9 cellular contexts compared by ENCODE assay signal in the genomic region with DNA sequence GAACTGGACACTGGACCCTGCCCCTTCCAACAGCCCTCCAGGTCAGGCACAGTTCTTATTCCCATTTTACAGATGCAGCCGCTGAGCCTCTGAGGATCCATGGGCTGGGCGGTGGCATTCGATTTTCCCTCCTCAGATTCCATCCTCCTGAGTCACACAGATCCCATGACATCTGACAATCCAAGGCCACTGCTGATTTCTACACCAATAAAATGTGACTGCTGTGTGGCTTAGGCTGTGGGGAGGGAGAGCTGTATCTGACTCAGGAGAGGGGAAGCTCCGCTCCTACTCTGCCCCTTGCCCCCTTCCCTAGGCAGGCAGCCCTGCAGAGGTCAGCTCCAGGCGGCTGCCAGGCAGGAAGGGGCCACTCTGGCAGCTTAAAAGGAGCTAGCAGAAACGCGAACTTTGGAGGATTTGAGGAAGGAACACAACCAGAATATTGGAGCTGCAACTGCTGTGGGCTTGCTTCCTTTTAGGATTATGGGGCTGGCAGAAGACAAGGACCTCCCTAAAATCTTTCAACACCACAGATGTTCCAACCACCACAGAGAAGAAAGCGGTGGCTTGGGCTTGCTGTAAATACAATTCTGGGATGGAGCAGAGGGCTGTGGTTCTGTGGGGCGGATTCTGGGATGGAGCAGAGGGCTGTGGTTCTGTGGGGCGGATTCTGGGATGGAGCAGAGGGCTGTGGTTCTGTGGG. TPM values are rescaled to one million over a fixed set of nuclear protein-coding genes. Genes with fewer than 3 reads are reported as not detected.
DNase-seq lines count a peak whose midpoint lies in the region; ATAC-seq and TF ChIP-seq lines count a peak whose summit lies in the region.
"Had no signal": no experiment of that assay in that cellular context is flagged by ENCODE, and none has a peak within 500 bp of the region (broad histone marks: within the 10 kb centered on the region; RNA-seq: fewer than 3 reads in every experiment).

No MANE protein-coding gene starts in this region.

- H3K9me3 Mint-ChIP-seq in effector memory CD8-positive, alpha-beta T cell, result no peaks in the 10 kb centered on the region

- H3K9ac ChIP-seq in HUES64 (ENCODE audit: low read depth, low read length), result no peak overlapping the region

- peaks cover 39% of the 10 kb centered on the region for H3K36me3 Mint-ChIP-seq in effector memory CD8-positive, alpha-beta T cell (ENCODE audit: insufficient read depth)

- H3K4me3 ChIP-seq in AG10803 (ENCODE audit: low read length), result peak overlapping the region; percentile 29; the same call in 1 of the 2 replicates
- H3K4me3 ChIP-seq in HUES64 (ENCODE audit: low read length), result no peak overlapping the region
- H3K4me3 ChIP-seq in mesodermal cell (ENCODE audit: extremely low read depth, insufficient read depth, low read length, poor library complexity, severe bottlenecking), result no peak overlapping the region

- H3K27ac ChIP-seq in HUES64 (ENCODE audit: low read depth, low read length) (peak overlapping the region; percentile 52; the same call in 1 of the 2 replicates), mesodermal cell (ENCODE audit: low read depth, low read length, severe bottlenecking) (peak overlapping the region; percentile 75)

- peak; percentile 91 for DNase-seq in AG10803 (ENCODE audit: low read depth)
- no peak for DNase-seq in effector memory CD8-positive, alpha-beta T cell
- no peak for DNase-seq in dedifferentiated amniotic fluid mesenchymal stem cell (ENCODE audit: extremely low spot score)
- DNase-seq in erythroblast (lab: John Stamatoyannopoulos, UW), result no peak
- no peak for DNase-seq in inferior parietal cortex (ENCODE audit: extremely low spot score)
- DNase-seq in occipital lobe (lab: John Stamatoyannopoulos, UW), result no peak
- DNase-seq: NCI-H1436 had no signal

- no peaks in the 10 kb centered on the region for H3K9me3 ChIP-seq in HUES64 (ENCODE audit: insufficient read depth, low read depth, low read length)
- H3K9me3 ChIP-seq in mesodermal cell (ENCODE audit: control insufficient read depth, low read length), result no peaks in the 10 kb centered on the region

- no peak for TF ChIP-seq CTCF in AG10803 (conservative IDR thresholded peaks at IDR 0.05; ENCODE audit: low read length)

- TF ChIP-seq POLR2A in erythroblast (IDR thresholded peaks at IDR 0.05; ENCODE audit: low read length), result no peak

- H3K4me1 ChIP-seq in HUES64 (ENCODE audit: insufficient read depth, low read length) (peaks cover 4% of the 10 kb centered on the region; the same call in 1 of the 2 replicates), mesodermal cell (ENCODE audit: control insufficient read depth, insufficient read depth, low read length, poor library complexity, severe bottlenecking) (peaks cover 28% of the 10 kb centered on the region)

- H3K4me1 Mint-ChIP-seq in effector memory CD8-positive, alpha-beta T cell (ENCODE audit: low read depth in 2 of 2), result peaks cover 7 to 9% of the 10 kb centered on the region in 2 donors

- no peak overlapping the region for H3K4me3 Mint-ChIP-seq in effector memory CD8-positive, alpha-beta T cell

- H3K27ac Mint-ChIP-seq in effector memory CD8-positive, alpha-beta T cell, result peak overlapping the region; percentile 27 to 86

- no peaks in the 10 kb centered on the region for H3K27me3 Mint-ChIP-seq in effector memory CD8-positive, alpha-beta T cell

- H3K27me3 ChIP-seq in HUES64 (ENCODE audit: insufficient read depth, low read length), result no peaks in the 10 kb centered on the region

- no peak for ATAC-seq in effector memory CD8-positive, alpha-beta T cell (replicated peaks)

- H3K36me3 ChIP-seq in HUES64 (ENCODE audit: insufficient read depth, low read length), result peaks cover 44% of the 10 kb centered on the region
- H3K36me3 ChIP-seq in mesodermal cell (ENCODE audit: control insufficient read depth, insufficient read depth, low read length), result peaks cover 79% of the 10 kb centered on the region

- 87% methylated on average over 10 of the region's 10 CpGs for WGBS in HUES64
- WGBS in mesodermal cell (ENCODE audit: insufficient coverage in 2 of 2), 2 experiments, result 83 to 94% methylated on average over 2 to 7 of the region's 10 CpGs

RNA-seq across cellular contexts. Expression of a gene that starts 50.0 kb away (rescaled TPM):
- 104 TPM for polyA plus RNA-seq in HUES64 (2013, experiment 1 of 2)
- 99.5 TPM for polyA plus RNA-seq in HUES64 (2013, experiment 2 of 2)
- 93.4 TPM for polyA plus RNA-seq in mesodermal cell (2013, experiment 1 of 2)
- 83.6 TPM for polyA plus RNA-seq in mesodermal cell (2013, experiment 2 of 2)
- 29.2 TPM for total RNA-seq in occipital lobe

RNA-seq across cellular contexts. Expression of a gene that starts 50.1 kb away (rescaled TPM):
- polyA plus RNA-seq in HUES64 (2013, experiment 1 of 2), result 7.4 TPM
- 9.5 TPM for polyA plus RNA-seq in HUES64 (2013, experiment 2 of 2)
- polyA plus RNA-seq in mesodermal cell (2013, experiment 1 of 2), result 5.1 TPM
- 5.7 TPM for polyA plus RNA-seq in mesodermal cell (2013, experiment 2 of 2)
- 4.4 TPM for total RNA-seq in occipital lobe
